ENCODE assay signal across 1 cellular context in genomic region chr12:116735951-116736599, GRCh38.
TF ChIP-seq lines count a peak whose summit lies in the region.

No MANE protein-coding gene starts in this region.

TF ChIP-seq in GM23338, 12 proteins besides CTCF, POLR2A, EP300 and RAD21:
- TF ChIP-seq ZNF462 (CRISPR knock-in tag; IDR thresholded peaks at IDR 0.05) (no peak), STAT1 (IDR thresholded peaks at IDR 0.05; ENCODE audit: unreplicated experiment) (no peak), EZH2phosphoT487 (IDR thresholded peaks at IDR 0.05; ENCODE audit: unreplicated experiment) (no peak), REST (IDR thresholded peaks at IDR 0.05; ENCODE audit: unreplicated experiment) (no peak), JUNB (IDR thresholded peaks at IDR 0.05; ENCODE audit: unreplicated experiment) (no peak), POLR2AphosphoS5 (IDR thresholded peaks at IDR 0.05; ENCODE audit: low read depth) (no peak), CREB1 (CRISPR knock-in tag; IDR thresholded peaks at IDR 0.05; ENCODE audit: low read depth) (no peak), NANOG (IDR thresholded peaks at IDR 0.05; ENCODE audit: borderline replicate concordance) (no peak), ETS1 (IDR thresholded peaks at IDR 0.05) (no peak), ZNF114 (CRISPR knock-in tag; IDR thresholded peaks at IDR 0.05) (no peak), EZH2 (IDR thresholded peaks at IDR 0.05; ENCODE audit: low read depth, unreplicated experiment) (no peak), ZNF331 (CRISPR knock-in tag; IDR thresholded peaks at IDR 0.05; ENCODE audit: low read depth) (no peak)
